ENCODE assay signal across 8 cellular contexts in genomic region chr12:7017870-7018349, GRCh38. TPM values are rescaled to one million over a fixed set of nuclear protein-coding genes. Genes with fewer than 3 reads are reported as not detected.
DNase-seq lines count a peak whose midpoint lies in the region; ATAC-seq and TF ChIP-seq lines count a peak whose summit lies in the region.

No MANE protein-coding gene starts in this region.

- 0 out of 2 replicates have a peak, but pooled peaks cover 3% of the 10 kb centered on the region for H3K36me3 ChIP-seq in Caco-2 (ENCODE audit: control insufficient read depth, insufficient read depth, low read length)
- no peaks in the 10 kb centered on the region for H3K36me3 ChIP-seq in IMR-90 (ENCODE audit: control insufficient read depth, insufficient read depth, low read length)
- H3K36me3 ChIP-seq in skeletal muscle tissue (ENCODE audit: control insufficient read depth in 3 of 3, insufficient read depth in 3 of 3, low read length in 3 of 3) = peaks cover 0 to 10% (median 6%) of the 10 kb centered on the region in 3 donors

- no peak overlapping the region for H2BK120ac ChIP-seq in IMR-90 (ENCODE audit: low read depth, low read length)

- H3K9ac ChIP-seq in IMR-90 (ENCODE audit: low read depth, low read length) = peak overlapping the region; percentile 68
- peak overlapping the region; percentile 89 to 97 (median 96) for H3K9ac ChIP-seq in skeletal muscle tissue (ENCODE audit: low read depth in 1 of 3, low read length in 3 of 3)

- H2AK5ac ChIP-seq in IMR-90 (ENCODE audit: low read depth, low read length) = peak overlapping the region; percentile 29; the same call in 1 of the 2 replicates

- peak overlapping the region; percentile 18 for H3K56ac ChIP-seq in IMR-90 (ENCODE audit: extremely low read depth, insufficient read depth, low read length)

- H3K27me3 ChIP-seq in Caco-2 (replicated peaks; ENCODE audit: control insufficient read depth, insufficient read depth, low read length) (no peaks in the 10 kb centered on the region), IMR-90 (ENCODE audit: control insufficient read depth, insufficient read depth, low read length) (no peaks in the 10 kb centered on the region), skeletal muscle tissue (ENCODE audit: control insufficient read depth in 3 of 3, insufficient read depth in 3 of 3, low read length in 3 of 3) (no peaks in the 10 kb centered on the region)

- ATAC-seq in GM19397 (IDR thresholded peaks at IDR 0.05; ENCODE audit: unreplicated experiment) (peak; percentile 5), IMR-90 (ENCODE audit: low read depth) (peak; percentile 36), left ventricle myocardium superior (peak; percentile 39), HG02798 (IDR thresholded peaks at IDR 0.05; ENCODE audit: poor library complexity, unreplicated experiment) (no peak)
- no peak for ATAC-seq in activated CD8-positive, alpha-beta T cell treated with anti-CD3 and anti-CD28 coated beads, Interleukin-2, amount 10 ng/mL, durations not matched to agents 7 days and 5 days

- intact Hi-C loops in Caco-2 (cut with micrococcal nuclease; ENCODE audit: unreplicated experiment) (loop anchor here (1.0 to 5.0 kb wide), 6 partner anchors 22 to 89 kb away; partner anchors contain the start of genes C1R, C1RL, EMG1 and PHB2), IMR-90 (cut with micrococcal nuclease) (loop anchor here (1.0 to 2.0 kb wide), 2 partner anchors 47 to 74 kb away; partner anchors contain the start of genes C1R, EMG1 and PHB2), left ventricle myocardium superior (cut with micrococcal nuclease) (no loop called here)

- no peaks in the 10 kb centered on the region; the same call in 1 of the 2 replicates for H3K9me1 ChIP-seq in IMR-90 (ENCODE audit: insufficient read depth, low read length)

- H3K14ac ChIP-seq in IMR-90 (replicated peaks; ENCODE audit: low read depth, low read length) = peak overlapping the region; percentile 33; the same call in 1 of the 2 replicates

- H3K36me3 Mint-ChIP-seq in Caco-2 (ENCODE audit: insufficient read depth, unreplicated experiment) = peaks cover 15% of the 10 kb centered on the region
- peaks cover 2% of the 10 kb centered on the region for H3K36me3 Mint-ChIP-seq in activated CD8-positive, alpha-beta T cell treated with anti-CD3 and anti-CD28 coated beads, Interleukin-2, amount 10 ng/mL, durations not matched to agents 7 days and 5 days (ENCODE audit: low read depth)

- CTCF ChIA-PET in Caco-2 (lab: Charles Lee) (interaction anchor here (0.6 to 1.8 kb wide), 19 partner anchors 10 to 252 kb away, joined by 3 to 23 read pairs (median 6); partner anchors contain the start of gene PTMS), IMR-90 (lab: Yijun Ruan, JAX) (interaction anchor here (0.8 kb wide), 1 partner anchor 8 kb away, joined by 3 read pairs; no protein-coding TSS in a partner anchor)
- CTCF ChIA-PET in activated CD8-positive, alpha-beta T cell treated with anti-CD3 and anti-CD28 coated beads, Interleukin-2, amount 10 ng/mL, durations not matched to agents 7 days and 5 days (lab: Charles Lee) = interaction anchor here (0.6 to 2.8 kb wide), 48 partner anchors 8 to 787 kb away, joined by 3 to 20 read pairs (median 4); partner anchors contain the start of genes C12orf57, C1RL, MLF2 and PTPN6

- no peak for TF ChIP-seq RAD21 in IMR-90 (IDR thresholded peaks at IDR 0.05; ENCODE audit: low read length)

- TF ChIP-seq CTCF in Caco-2 (IDR thresholded peaks at IDR 0.05; ENCODE audit: insufficient read depth in 1 of 2, low read depth in 1 of 2, low read length in 1 of 2, severe bottlenecking in 1 of 2, unreplicated experiment in 1 of 2) = no peak
- TF ChIP-seq CTCF in IMR-90 (conservative IDR thresholded peaks at IDR 0.05; ENCODE audit: low read depth, low read length) = no peak

- H3K9me3 Mint-ChIP-seq in Caco-2 (ENCODE audit: unreplicated experiment) = no peaks in the 10 kb centered on the region
- H3K9me3 Mint-ChIP-seq in activated CD8-positive, alpha-beta T cell treated with anti-CD3 and anti-CD28 coated beads, Interleukin-2, amount 10 ng/mL, durations not matched to agents 7 days and 5 days (ENCODE audit: insufficient read depth) = no peaks in the 10 kb centered on the region

- peak overlapping the region; percentile 52; the same call in 1 of the 2 replicates for H3K23ac ChIP-seq in IMR-90 (ENCODE audit: low read depth, low read length)

- DNase-seq in Caco-2 = no peak
- peak; percentile 8 for DNase-seq in IMR-90
- no peak for DNase-seq in activated CD8-positive, alpha-beta T cell treated with anti-CD3 and anti-CD28 coated beads, Interleukin-2, amount 10 ng/mL, durations not matched to agents 7 days and 5 days
- no peak for DNase-seq in left ventricle myocardium superior
- no peak for DNase-seq in activated effector memory CD4-positive, alpha-beta T cell treated with Interleukin-2 at 50 U/mL for 16 hours

- H2BK20ac ChIP-seq in IMR-90 (ENCODE audit: low read depth, low read length) = no peak overlapping the region

- H3K27ac ChIP-seq in IMR-90 (ENCODE audit: insufficient read depth, low read length) (peak overlapping the region; percentile 45), skeletal muscle tissue (ENCODE audit: low read depth, low read length) (peak overlapping the region; percentile 98)

- no peaks in the 10 kb centered on the region for H4K20me1 ChIP-seq in IMR-90 (ENCODE audit: insufficient read depth, low read length)

- peak overlapping the region; percentile 36 for H3K4ac ChIP-seq in IMR-90 (ENCODE audit: low read depth, low read length)

- H4K5ac ChIP-seq in IMR-90 (ENCODE audit: low read depth, low read length) = 0 out of 2 replicates have a peak overlapping the region, but pooled peaks have one; percentile 1

- BruUV-seq in Caco-2 (replicated peaks; lab: Mats Ljungman, UMichigan) (no TSS peak), IMR-90 (replicated peaks; lab: Mats Ljungman, UMichigan) (no TSS peak)

- H3K4me3 ChIP-seq in Caco-2 (ENCODE audit: low read depth, low read length) (peak overlapping the region; percentile 65), IMR-90 (ENCODE audit: insufficient read depth, low read depth, low read length) (peak overlapping the region; percentile 90), skeletal muscle tissue (ENCODE audit: low read length in 3 of 3) (peak overlapping the region; percentile 88 to 94 (median 94))

- H3K79me1 ChIP-seq in IMR-90 (ENCODE audit: low read depth in 1 of 2, low read length in 2 of 2) = peaks cover 0 to 22% of the 10 kb centered on the region in 2 experiments; a peak in 3 of 4 replicates

- H3K4me3 Mint-ChIP-seq in Caco-2 (ENCODE audit: unreplicated experiment) = peak overlapping the region; percentile 88
- H3K4me3 Mint-ChIP-seq in activated CD8-positive, alpha-beta T cell treated with anti-CD3 and anti-CD28 coated beads, Interleukin-2, amount 10 ng/mL, durations not matched to agents 7 days and 5 days = peak overlapping the region; percentile 95

- H4K91ac ChIP-seq in IMR-90 (ENCODE audit: insufficient read depth, low read depth, low read length) = no peak overlapping the region

- peak overlapping the region in 1 of 2 experiments; percentile 44; a peak in 1 of 4 replicates for H4K8ac ChIP-seq in IMR-90 (ENCODE audit: low read depth in 2 of 2, low read length in 2 of 2)

- H3K4me2 ChIP-seq in IMR-90 (ENCODE audit: low read depth, low read length) = peak overlapping the region; percentile 93

- H2BK15ac ChIP-seq in IMR-90 (ENCODE audit: low read depth, low read length) = peak overlapping the region; percentile 5; the same call in 1 of the 3 replicates

- POLR2A ChIA-PET in Caco-2 (lab: Charles Lee) = interaction anchor here (0.6 to 2.0 kb wide), 12 partner anchors 14 to 205 kb away, joined by 3 to 20 read pairs (median 6); partner anchors contain the start of genes C12orf57, EMG1, PHB2 and RNU7-1
- POLR2A ChIA-PET in IMR-90 (lab: Charles Lee; ENCODE audit: unreplicated experiment) = interaction anchor here (0.6 kb wide), 1 partner anchor 8 kb away, joined by 3 read pairs; no protein-coding TSS in a partner anchor
- POLR2A ChIA-PET in activated CD8-positive, alpha-beta T cell treated with anti-CD3 and anti-CD28 coated beads, Interleukin-2, amount 10 ng/mL, durations not matched to agents 7 days and 5 days (lab: Charles Lee) = interaction anchor here (0.7 to 2.1 kb wide), 12 partner anchors 10 to 92 kb away, joined by 3 to 21 read pairs (median 4); partner anchors contain the start of genes C12orf57 and RNU7-1

- peak overlapping the region; percentile 90 for H2AFZ ChIP-seq in IMR-90 (replicated peaks; ENCODE audit: low read length, poor library complexity)

- dilution Hi-C loops in IMR-90 (cut with HindIII; ENCODE audit: low sequenced_read_pairs, unreplicated experiment) = no loop called here

- H3K27me3 Mint-ChIP-seq in Caco-2 (ENCODE audit: insufficient read depth, unreplicated experiment) = no peaks in the 10 kb centered on the region
- no peaks in the 10 kb centered on the region for H3K27me3 Mint-ChIP-seq in activated CD8-positive, alpha-beta T cell treated with anti-CD3 and anti-CD28 coated beads, Interleukin-2, amount 10 ng/mL, durations not matched to agents 7 days and 5 days (ENCODE audit: low read depth)

- peaks cover 22% of the 10 kb centered on the region for H3K4me1 Mint-ChIP-seq in Caco-2 (ENCODE audit: low read depth, unreplicated experiment)
- peaks cover 28% of the 10 kb centered on the region for H3K4me1 Mint-ChIP-seq in activated CD8-positive, alpha-beta T cell treated with anti-CD3 and anti-CD28 coated beads, Interleukin-2, amount 10 ng/mL, durations not matched to agents 7 days and 5 days (ENCODE audit: low read depth)

- no peak for TF ChIP-seq POLR2A in IMR-90 (IDR thresholded peaks at IDR 0.05; ENCODE audit: low read depth, low read length)

- in situ Hi-C loops in IMR-90 (cut with MboI; ENCODE audit: low sequenced_read_pairs) = no loop called here

- no peak overlapping the region for H2BK5ac ChIP-seq in IMR-90 (ENCODE audit: low read depth, low read length, poor library complexity, severe bottlenecking)

- H3K4me1 ChIP-seq in Caco-2 (peaks cover 19% of the 10 kb centered on the region), IMR-90 (ENCODE audit: control insufficient read depth, insufficient read depth, low read length) (peaks cover 5% of the 10 kb centered on the region; the same call in 1 of the 2 replicates), skeletal muscle tissue (ENCODE audit: control insufficient read depth in 3 of 3, insufficient read depth in 3 of 3, low read length in 3 of 3) (peaks cover 24 to 38% (median 31%) of the 10 kb centered on the region in 3 donors)

- no peak overlapping the region; the same call in 1 of the 2 replicates for H3K18ac ChIP-seq in IMR-90 (ENCODE audit: low read depth, low read length)

- no peak overlapping the region for H2AK9ac ChIP-seq in IMR-90 (replicated peaks; ENCODE audit: low read depth, low read length, poor library complexity)

- H3K27ac Mint-ChIP-seq in Caco-2 (ENCODE audit: unreplicated experiment) = peak overlapping the region; percentile 72
- peak overlapping the region; percentile 86 for H3K27ac Mint-ChIP-seq in activated CD8-positive, alpha-beta T cell treated with anti-CD3 and anti-CD28 coated beads, Interleukin-2, amount 10 ng/mL, durations not matched to agents 7 days and 5 days

- WGBS in IMR-90 (ENCODE audit: extremely low coverage in 2 of 2, insufficient read length in 1 of 2), 2 experiments = 0% methylated on average over 10 of the region's 25 CpGs; no CpG with 5 or more reads in 1 of the 2 experiments

- H3K9me3 ChIP-seq in Caco-2 = no peaks in the 10 kb centered on the region
- H3K9me3 ChIP-seq in IMR-90 (ENCODE audit: control insufficient read depth, insufficient read depth, low read length) = no peaks in the 10 kb centered on the region
- no peaks in the 10 kb centered on the region for H3K9me3 ChIP-seq in skeletal muscle tissue (ENCODE audit: control insufficient read depth in 3 of 3, low read length in 3 of 3)

RNA-seq across cellular contexts. Expression of gene LPCAT3, which starts 0.4 kb away (rescaled TPM):
- total RNA-seq in Caco-2 (2022) (142 and 155 TPM in 2 replicates), IMR-90 (2012; rRNA removed) (6.4 and 7.0 TPM in 2 replicates), left ventricle myocardium superior (55.9 TPM), skeletal muscle tissue (14.6 TPM)
- 17.4 and 18.6 TPM in 2 replicates for polyA plus RNA-seq in IMR-90 (2012; rRNA removed)
- polyA plus RNA-seq in IMR-90 (2012; cell fraction: cytosol; rRNA removed) = 12.0 and 14.0 TPM in 2 replicates
- polyA plus RNA-seq in IMR-90 (2012; cell fraction: nucleus; rRNA removed; ENCODE audit: low replicate concordance) = 18.1 and 40.0 TPM in 2 replicates
- total RNA-seq in activated CD8-positive, alpha-beta T cell treated with anti-CD3 and anti-CD28 coated beads, Interleukin-2, amount 10 ng/mL, durations not matched to agents 7 days and 5 days = 10 to 100 TPM; 37.3 to 40.3 TPM

RNA-seq across cellular contexts. Expression of gene C1S, which starts 42.6 kb away (rescaled TPM):
- total RNA-seq in Caco-2 (2022) (5.3 and 6.1 TPM in 2 replicates), IMR-90 (2012; rRNA removed) (34.4 and 49.6 TPM in 2 replicates), left ventricle myocardium superior (116 TPM), skeletal muscle tissue (89.8 TPM)
- 64.1 and 85.4 TPM in 2 replicates for polyA plus RNA-seq in IMR-90 (2012; rRNA removed)
- polyA plus RNA-seq in IMR-90 (2012; cell fraction: cytosol; rRNA removed) = 38.0 and 64.8 TPM in 2 replicates
- 60.2 and 228 TPM in 2 replicates for polyA plus RNA-seq in IMR-90 (2012; cell fraction: nucleus; rRNA removed; ENCODE audit: low replicate concordance)
- under 1 TPM; 0.50 to 0.90 TPM for total RNA-seq in activated CD8-positive, alpha-beta T cell treated with anti-CD3 and anti-CD28 coated beads, Interleukin-2, amount 10 ng/mL, durations not matched to agents 7 days and 5 days

RNA-seq across cellular contexts. Expression of gene EMG1, which starts 47.2 kb away (rescaled TPM):
- total RNA-seq in Caco-2 (2022) = 149 and 161 TPM in 2 replicates
- 43.6 and 66.1 TPM in 2 replicates for total RNA-seq in IMR-90 (2012; rRNA removed)
- 37.5 and 43.1 TPM in 2 replicates for polyA plus RNA-seq in IMR-90 (2012; rRNA removed)
- polyA plus RNA-seq in IMR-90 (2012; cell fraction: cytosol; rRNA removed) = 25.0 and 67.8 TPM in 2 replicates
- 11.1 and 24.5 TPM in 2 replicates for polyA plus RNA-seq in IMR-90 (2012; cell fraction: nucleus; rRNA removed; ENCODE audit: low replicate concordance)
- 10 to 100 TPM; 54.9 to 58.7 TPM for total RNA-seq in activated CD8-positive, alpha-beta T cell treated with anti-CD3 and anti-CD28 coated beads, Interleukin-2, amount 10 ng/mL, durations not matched to agents 7 days and 5 days
- 39.4 TPM for total RNA-seq in left ventricle myocardium superior
- 28.2 TPM for total RNA-seq in skeletal muscle tissue

RNA-seq across cellular contexts. Expression of gene PHB2, which starts 47.4 kb away (rescaled TPM):
- total RNA-seq in Caco-2 (2022) (411 and 479 TPM in 2 replicates), IMR-90 (2012; rRNA removed) (219 and 240 TPM in 2 replicates), left ventricle myocardium superior (150 TPM), skeletal muscle tissue (273 TPM)
- polyA plus RNA-seq in IMR-90 (2012; rRNA removed) = 286 and 298 TPM in 2 replicates
- 237 and 296 TPM in 2 replicates for polyA plus RNA-seq in IMR-90 (2012; cell fraction: cytosol; rRNA removed)
- 247 and 256 TPM in 2 replicates for polyA plus RNA-seq in IMR-90 (2012; cell fraction: nucleus; rRNA removed; ENCODE audit: low replicate concordance)
- total RNA-seq in activated CD8-positive, alpha-beta T cell treated with anti-CD3 and anti-CD28 coated beads, Interleukin-2, amount 10 ng/mL, durations not matched to agents 7 days and 5 days = 100 to 1,000 TPM; 226 to 236 TPM

Comparison
In these comparisons a context has a peak if more than half of its experiments do, and no peak if none do; other contexts are left out.
1. ATAC-seq: peak in GM19397 (single experiment), IMR-90 (single experiment) and left ventricle myocardium superior (single experiment); none in activated CD8-positive, alpha-beta T cell treated with anti-CD3 and anti-CD28 coated beads, Interleukin-2, amount 10 ng/mL, durations not matched to agents 7 days and 5 days (single experiment) and HG02798 (single experiment).
2. Peak in every context shown above with its lines, with median percentiles within 50 percentile points of each other: H3K4me3 ChIP-seq.